In the genomic region with DNA sequence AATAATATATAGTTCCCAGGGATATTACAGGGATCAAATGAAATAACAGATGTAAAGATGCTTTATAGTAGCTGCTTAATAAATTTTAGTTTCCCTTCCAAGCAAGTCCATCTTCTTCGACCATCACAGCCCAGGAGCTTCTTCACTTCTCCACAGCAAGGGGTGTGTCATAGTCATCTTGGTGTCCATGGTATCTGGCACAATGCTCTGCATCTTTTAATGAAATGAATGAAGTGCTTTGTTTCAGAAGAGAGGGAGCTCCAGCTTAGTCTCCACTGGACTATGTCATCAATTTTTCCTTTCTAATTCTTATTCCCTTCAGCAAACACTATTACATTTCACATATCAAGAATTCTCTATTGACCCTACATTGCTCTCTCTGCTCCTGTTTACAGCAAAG, we compare ENCODE assay signal across 16 cellular contexts. TPM values are rescaled to one million over a fixed set of nuclear protein-coding genes. Genes with fewer than 3 reads are reported as not detected.
DNase-seq lines count a peak whose midpoint lies in the region; ATAC-seq and TF ChIP-seq lines count a peak whose summit lies in the region.
"Had no signal": no experiment of that assay in that cellular context is flagged by ENCODE, and none has a peak within 500 bp of the region (broad histone marks: within the 10 kb centered on the region; RNA-seq: fewer than 3 reads in every experiment).

No MANE protein-coding gene starts in this region.

- H3K27me3 Mint-ChIP-seq in activated naive CD4-positive, alpha-beta T cell treated with anti-CD3 and anti-CD28 coated beads, Interleukin-2, amount 10 ng/mL, durations not matched to agents 7 days and 5 days = no peaks in the 10 kb centered on the region
- H3K27me3 Mint-ChIP-seq in activated CD8-positive, alpha-beta T cell treated with anti-CD3 and anti-CD28 coated beads for 36 hours = no peaks in the 10 kb centered on the region
- H3K27me3 Mint-ChIP-seq: dendritic cell treated with granulocyte-macrophage colony-stimulating factor and Interleukin-4, amounts not matched to agents 40 ng/mL and 50 ng/mL, for 4 days had no signal

- no peak for DNase-seq in activated naive CD4-positive, alpha-beta T cell treated with anti-CD3 and anti-CD28 coated beads, Interleukin-2, amount 10 ng/mL, durations not matched to agents 7 days and 5 days
- no peak for DNase-seq in activated naive CD4-positive, alpha-beta T cell treated with Interleukin-2 at 50 U/mL for 16 hours
- no peak for DNase-seq in activated CD8-positive, alpha-beta T cell treated with anti-CD3 and anti-CD28 coated beads for 36 hours
- DNase-seq in globus pallidus (ENCODE audit: low spot score) = peak; percentile 78
- DNase-seq in SK-N-DZ (ENCODE audit: low spot score) = no peak
- no peak for DNase-seq in NCI-H2081 treated with DMSO at 0.1 percent for 48 hours (lab: John Stamatoyannopoulos, UW)
- DNase-seq in NCI-H1436 (lab: John Stamatoyannopoulos, UW) = no peak
- DNase-seq: H7; lower lobe of right lung; NCI-H1417; nephron progenitor cell; stimulated activated CD4-positive, alpha-beta T cell treated with anti-CD3 and anti-CD28 coated beads, Interleukin-12 subunit alpha, Interleukin-12 subunit beta, amount 100 ng/mL, for 4 hours; stimulated activated naive CD4-positive, alpha-beta T cell; uterus had no signal

- H3K27ac Mint-ChIP-seq in activated naive CD4-positive, alpha-beta T cell treated with anti-CD3 and anti-CD28 coated beads, Interleukin-2, amount 10 ng/mL, durations not matched to agents 7 days and 5 days = peak overlapping the region; percentile 51
- H3K27ac Mint-ChIP-seq in activated CD8-positive, alpha-beta T cell treated with anti-CD3 and anti-CD28 coated beads for 36 hours = peak overlapping the region; percentile 67
- H3K27ac Mint-ChIP-seq: dendritic cell treated with granulocyte-macrophage colony-stimulating factor and Interleukin-4, amounts not matched to agents 40 ng/mL and 50 ng/mL, for 4 days; nephron progenitor cell had no signal

- peak overlapping the region; percentile 54 for H3K27ac ChIP-seq in temporal lobe (ENCODE audit: low read depth, low read length)
- H3K27ac ChIP-seq: lower lobe of right lung had no signal

- H3K4me1 Mint-ChIP-seq in activated naive CD4-positive, alpha-beta T cell treated with anti-CD3 and anti-CD28 coated beads, Interleukin-2, amount 10 ng/mL, durations not matched to agents 7 days and 5 days = peaks cover 73% of the 10 kb centered on the region
- H3K4me1 Mint-ChIP-seq in activated CD8-positive, alpha-beta T cell treated with anti-CD3 and anti-CD28 coated beads for 36 hours (ENCODE audit: low read depth) = peaks cover 67% of the 10 kb centered on the region

- POLR2A ChIA-PET in activated CD8-positive, alpha-beta T cell treated with anti-CD3 and anti-CD28 coated beads for 36 hours (lab: Charles Lee) = interaction anchor here (0.7 to 1.7 kb wide), 3 partner anchors 9 to 15 kb away, joined by 4 to 8 read pairs (median 5); no protein-coding TSS in a partner anchor

- intact Hi-C loops in activated CD8-positive, alpha-beta T cell treated with anti-CD3 and anti-CD28 coated beads for 36 hours (cut with micrococcal nuclease) = loop anchor here (10.0 kb wide), 1 partner anchor 205 kb away; no protein-coding TSS in a partner anchor

- no peaks in the 10 kb centered on the region for H3K9me3 Mint-ChIP-seq in activated naive CD4-positive, alpha-beta T cell treated with anti-CD3 and anti-CD28 coated beads, Interleukin-2, amount 10 ng/mL, durations not matched to agents 7 days and 5 days
- H3K9me3 Mint-ChIP-seq in activated CD8-positive, alpha-beta T cell treated with anti-CD3 and anti-CD28 coated beads for 36 hours = peaks cover 5% of the 10 kb centered on the region
- H3K9me3 Mint-ChIP-seq: dendritic cell treated with granulocyte-macrophage colony-stimulating factor and Interleukin-4, amounts not matched to agents 40 ng/mL and 50 ng/mL, for 4 days; nephron progenitor cell had no signal

- H3K36me3 Mint-ChIP-seq in activated naive CD4-positive, alpha-beta T cell treated with anti-CD3 and anti-CD28 coated beads, Interleukin-2, amount 10 ng/mL, durations not matched to agents 7 days and 5 days = peaks cover 14% of the 10 kb centered on the region
- peaks cover 4% of the 10 kb centered on the region for H3K36me3 Mint-ChIP-seq in activated CD8-positive, alpha-beta T cell treated with anti-CD3 and anti-CD28 coated beads for 36 hours (ENCODE audit: low read depth)

- H3K4me3 Mint-ChIP-seq in activated naive CD4-positive, alpha-beta T cell treated with anti-CD3 and anti-CD28 coated beads, Interleukin-2, amount 10 ng/mL, durations not matched to agents 7 days and 5 days = no peak overlapping the region
- no peak overlapping the region for H3K4me3 Mint-ChIP-seq in activated CD8-positive, alpha-beta T cell treated with anti-CD3 and anti-CD28 coated beads for 36 hours
- H3K4me3 Mint-ChIP-seq: dendritic cell treated with granulocyte-macrophage colony-stimulating factor and Interleukin-4, amounts not matched to agents 40 ng/mL and 50 ng/mL, for 4 days; nephron progenitor cell had no signal

- no peak for TF ChIP-seq CTCF in activated CD8-positive, alpha-beta T cell treated with anti-CD3 and anti-CD28 coated beads for 36 hours (IDR thresholded peaks at IDR 0.05)

- ATAC-seq in activated CD8-positive, alpha-beta T cell treated with anti-CD3 and anti-CD28 coated beads for 36 hours = no peak
- ATAC-seq: lower lobe of right lung had no signal

- CTCF ChIA-PET in activated naive CD4-positive, alpha-beta T cell treated with anti-CD3 and anti-CD28 coated beads, Interleukin-2, amount 10 ng/mL, durations not matched to agents 7 days and 5 days (lab: Charles Lee) = interaction anchor here (0.9 to 1.4 kb wide), 2 partner anchors 8 to 59 kb away, joined by 3 to 8 read pairs; no protein-coding TSS in a partner anchor
- CTCF ChIA-PET in activated CD8-positive, alpha-beta T cell treated with anti-CD3 and anti-CD28 coated beads for 36 hours (lab: Charles Lee) = interaction anchor here (1.0 to 2.0 kb wide), 5 partner anchors 8 to 59 kb away, joined by 3 to 7 read pairs (median 4); no protein-coding TSS in a partner anchor

RNA-seq across cellular contexts. Expression of a gene that starts 4.9 kb away (rescaled TPM):
- 100 to 1,000 TPM; 201 to 215 TPM for total RNA-seq in activated CD8-positive, alpha-beta T cell treated with anti-CD3 and anti-CD28 coated beads for 36 hours
- 386 TPM for total RNA-seq in temporal lobe
- 23.6 and 33.2 TPM in 2 replicates for polyA plus RNA-seq in SK-N-DZ (2014; cell fraction: cytosol; rRNA removed)
- 34.7 and 71.7 TPM in 2 replicates for polyA plus RNA-seq in SK-N-DZ (2014; cell fraction: nucleus; rRNA removed)
